In the genomic region with DNA sequence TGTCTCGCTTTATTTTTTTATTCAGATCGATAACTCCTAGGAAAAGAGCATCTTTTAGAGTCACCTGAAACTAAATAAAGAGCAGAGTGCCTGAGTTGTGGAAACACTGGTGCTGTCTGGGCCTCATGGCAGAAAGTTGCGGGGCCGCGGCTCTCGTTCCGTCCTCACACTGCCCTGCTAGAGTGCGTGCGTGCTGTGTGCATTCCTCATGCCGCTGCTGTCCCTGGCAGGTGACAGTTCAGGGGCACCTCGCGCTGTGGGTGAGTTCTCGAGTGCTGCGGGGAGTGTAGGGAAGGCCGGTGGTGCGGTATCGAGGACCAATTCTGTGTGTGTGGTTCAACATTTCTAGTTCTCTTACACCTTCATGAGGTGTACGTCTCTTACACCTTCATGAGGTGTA, we compare ENCODE assay signal across 1 cellular context.
TF ChIP-seq lines count a peak whose summit lies in the region.

No MANE protein-coding gene starts in this region.

TF ChIP-seq in H1, 55 proteins besides CTCF, POLR2A, EP300 and RAD21:
- no peak for TF ChIP-seq SP2 (IDR thresholded peaks at IDR 0.05; ENCODE audit: low read length)
- TF ChIP-seq RFX5 (IDR thresholded peaks at IDR 0.05; ENCODE audit: borderline replicate concordance, low read depth, low read length): no peak
- TF ChIP-seq SIX5 (IDR thresholded peaks at IDR 0.05; ENCODE audit: low read depth, low read length): no peak
- TF ChIP-seq EZH2 (IDR thresholded peaks at IDR 0.05; ENCODE audit: low read depth, low read length, severe bottlenecking): no peak
- TF ChIP-seq SAP30 (IDR thresholded peaks at IDR 0.05; ENCODE audit: insufficient read depth, insufficient replicate concordance, low read length): no peak
- no peak for TF ChIP-seq ZNF274 (IDR thresholded peaks at IDR 0.05; ENCODE audit: borderline replicate concordance, extremely low read depth, low read length)
- no peak for TF ChIP-seq NRF1 (IDR thresholded peaks at IDR 0.05; ENCODE audit: low read depth, low read length)
- TF ChIP-seq BRCA1 (IDR thresholded peaks at IDR 0.05; ENCODE audit: low read depth, low read length): no peak
- no peak for TF ChIP-seq FOSL1 (IDR thresholded peaks at IDR 0.05; ENCODE audit: insufficient read depth, low read depth, low read length)
